Comparison of ENCODE assay signal across 1 cellular context in genomic region chr4:109764376-109764775, GRCh38.
TF ChIP-seq lines count a peak whose summit lies in the region.

No MANE protein-coding gene starts in this region.

TF ChIP-seq in K562, 482 proteins besides CTCF, POLR2A, EP300 and RAD21 (continued from another document):
- peak; percentile 98 for TF ChIP-seq MGA (IDR thresholded peaks at IDR 0.05)
- TF ChIP-seq, protein P1, sequence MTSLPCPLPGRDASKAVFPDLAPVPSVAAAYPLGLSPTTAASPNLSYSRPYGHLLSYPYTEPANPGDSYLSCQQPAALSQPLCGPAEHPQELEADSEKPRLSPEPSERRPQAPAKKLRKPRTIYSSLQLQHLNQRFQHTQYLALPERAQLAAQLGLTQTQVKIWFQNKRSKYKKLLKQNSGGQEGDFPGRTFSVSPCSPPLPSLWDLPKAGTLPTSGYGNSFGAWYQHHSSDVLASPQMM (CRISPR knock-in tag; IDR thresholded peaks at IDR 0.05) = no peak
- TF ChIP-seq ZC3H11A (IDR thresholded peaks at IDR 0.05; ENCODE audit: low read depth, low read length) = no peak
- 0 out of 2 replicates have a peak, but pooled peaks have one; percentile 32 for TF ChIP-seq MECOM (CRISPR knock-in tag; IDR thresholded peaks at IDR 0.05)
- peak; percentile 30 to 41; a peak in 1 of 4 replicates for TF ChIP-seq FOXA3 (CRISPR knock-in tag; conservative IDR thresholded peaks at IDR 0.05 in 1 of 2, IDR thresholded peaks at IDR 0.05 in 1 of 2)
- no peak for TF ChIP-seq SREBF2 (CRISPR knock-in tag; IDR thresholded peaks at IDR 0.05)
- no peak for TF ChIP-seq ZNF263 (CRISPR knock-in tag; IDR thresholded peaks at IDR 0.05; ENCODE audit: borderline replicate concordance)
- TF ChIP-seq SMAD2 (IDR thresholded peaks at IDR 0.05; ENCODE audit: low read depth, low read length) = no peak
- TF ChIP-seq ZNF41 (CRISPR knock-in tag; conservative IDR thresholded peaks at IDR 0.05) = no peak
- no peak for TF ChIP-seq ZBTB9 (CRISPR knock-in tag; IDR thresholded peaks at IDR 0.05)
- TF ChIP-seq FOXP1 (CRISPR knock-in tag; IDR thresholded peaks at IDR 0.05) = no peak
- peak; percentile 53 for TF ChIP-seq SOX6 (IDR thresholded peaks at IDR 0.05)
- peak; percentile 15 for TF ChIP-seq ASH1L (IDR thresholded peaks at IDR 0.05; ENCODE audit: borderline replicate concordance, low read depth, partially characterized antibody)
- no peak for TF ChIP-seq RFX7 (CRISPR knock-in tag; IDR thresholded peaks at IDR 0.05)
- no peak for TF ChIP-seq DIDO1 (tag; IDR thresholded peaks at IDR 0.05; ENCODE audit: low read depth)
- 0 out of 4 replicates have a peak, but pooled peaks of 1 of the 2 experiments have one; percentile 16 for TF ChIP-seq MAZ (CRISPR knock-in tag; conservative IDR thresholded peaks at IDR 0.05 in 1 of 2, IDR thresholded peaks at IDR 0.05 in 1 of 2)
- no peak for TF ChIP-seq RUNX1 (IDR thresholded peaks at IDR 0.05; ENCODE audit: low read depth)
- no peak for TF ChIP-seq ZNF274 (IDR thresholded peaks at IDR 0.05; ENCODE audit: borderline replicate concordance, low read depth, low read length)
- TF ChIP-seq NBN (IDR thresholded peaks at IDR 0.05; ENCODE audit: low read depth) = 0 out of 2 replicates have a peak, but pooled peaks have one; percentile 34
- no peak for TF ChIP-seq ARID3A (IDR thresholded peaks at IDR 0.05; ENCODE audit: borderline replicate concordance, low read depth, low read length)
- no peak for TF ChIP-seq ZNF695 (CRISPR knock-in tag; IDR thresholded peaks at IDR 0.05)
- TF ChIP-seq, protein P2, sequence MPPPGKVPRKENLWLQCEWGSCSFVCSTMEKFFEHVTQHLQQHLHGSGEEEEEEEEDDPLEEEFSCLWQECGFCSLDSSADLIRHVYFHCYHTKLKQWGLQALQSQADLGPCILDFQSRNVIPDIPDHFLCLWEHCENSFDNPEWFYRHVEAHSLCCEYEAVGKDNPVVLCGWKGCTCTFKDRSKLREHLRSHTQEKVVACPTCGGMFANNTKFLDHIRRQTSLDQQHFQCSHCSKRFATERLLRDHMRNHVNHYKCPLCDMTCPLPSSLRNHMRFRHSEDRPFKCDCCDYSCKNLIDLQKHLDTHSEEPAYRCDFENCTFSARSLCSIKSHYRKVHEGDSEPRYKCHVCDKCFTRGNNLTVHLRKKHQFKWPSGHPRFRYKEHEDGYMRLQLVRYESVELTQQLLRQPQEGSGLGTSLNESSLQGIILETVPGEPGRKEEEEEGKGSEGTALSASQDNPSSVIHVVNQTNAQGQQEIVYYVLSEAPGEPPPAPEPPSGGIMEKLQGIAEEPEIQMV (tag; conservative IDR thresholded peaks at IDR 0.05; ENCODE audit: low read depth) = no peak
- TF ChIP-seq FOXJ3 (CRISPR knock-in tag; IDR thresholded peaks at IDR 0.05) = no peak
- no peak for TF ChIP-seq NR4A1 (CRISPR knock-in tag; IDR thresholded peaks at IDR 0.05)
- peak; percentile 76; the same call in 1 of the 2 replicates for TF ChIP-seq NR4A1 (tag; IDR thresholded peaks at IDR 0.05)
- peak; percentile 49; the same call in 1 of the 2 replicates for TF ChIP-seq SMAD4 (CRISPR knock-in tag; conservative IDR thresholded peaks at IDR 0.05)
- no peak for TF ChIP-seq DMBX1 (CRISPR knock-in tag; IDR thresholded peaks at IDR 0.05; ENCODE audit: borderline replicate concordance)
- no peak for TF ChIP-seq GATAD2A (IDR thresholded peaks at IDR 0.05)
- peak; percentile 50; the same call in 1 of the 2 replicates for TF ChIP-seq CREB3L1 (IDR thresholded peaks at IDR 0.05; ENCODE audit: borderline replicate concordance, low read depth)
- TF ChIP-seq MYC (IDR thresholded peaks at IDR 0.05; ENCODE audit: low read depth, low read length) = no peak
- TF ChIP-seq MYC (CRISPR knock-in tag; IDR thresholded peaks at IDR 0.05; ENCODE audit: borderline replicate concordance, low read depth) = no peak
- no peak for TF ChIP-seq ZNF408 (CRISPR knock-in tag; IDR thresholded peaks at IDR 0.05; ENCODE audit: low read depth)
- no peak for TF ChIP-seq ZNF146 (CRISPR knock-in tag; IDR thresholded peaks at IDR 0.05; ENCODE audit: unreplicated experiment)
- no peak for TF ChIP-seq YBX1 (IDR thresholded peaks at IDR 0.05)
- no peak for TF ChIP-seq MLX (CRISPR knock-in tag; conservative IDR thresholded peaks at IDR 0.05)
- TF ChIP-seq FIP1L1 (IDR thresholded peaks at IDR 0.05; ENCODE audit: low read depth, low read length, poor library complexity, severe bottlenecking) = no peak
- TF ChIP-seq NFE2 (IDR thresholded peaks at IDR 0.05; ENCODE audit: low read depth) = no peak
- TF ChIP-seq PURB (CRISPR knock-in tag; IDR thresholded peaks at IDR 0.05; ENCODE audit: low read depth) = no peak
- TF ChIP-seq ATF7 (IDR thresholded peaks at IDR 0.05) = 0 out of 2 replicates have a peak, but pooled peaks have one; percentile 6
TF ChIP-seq in K562: peak in this region for 20.
